ENCODE assay signal across 15 cellular contexts in the genomic region with DNA sequence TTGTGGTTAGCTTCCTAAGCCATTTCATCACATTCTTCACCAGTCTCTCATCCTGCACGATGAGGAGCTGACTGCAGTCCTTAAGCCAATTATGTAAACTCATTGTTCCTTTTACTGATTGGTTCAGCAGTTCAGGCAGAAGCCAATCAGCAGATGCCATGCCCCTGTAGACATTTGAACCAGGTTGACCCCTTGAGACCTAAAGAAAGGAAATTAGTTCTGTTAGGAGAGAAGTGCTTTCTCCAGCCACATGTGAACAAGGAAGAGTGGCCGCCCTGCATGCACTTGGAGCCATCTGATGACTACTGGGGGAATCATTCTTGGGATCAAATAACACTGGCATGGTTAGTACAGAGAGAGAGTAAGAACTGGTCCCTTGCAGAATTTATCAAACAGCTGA.
DNase-seq lines count a peak whose midpoint lies in the region; ATAC-seq and TF ChIP-seq lines count a peak whose summit lies in the region.
"Had no signal": no experiment of that assay in that cellular context is flagged by ENCODE, and none has a peak within 500 bp of the region (broad histone marks: within the 10 kb centered on the region; RNA-seq: fewer than 3 reads in every experiment).

No MANE protein-coding gene starts in this region.

- ATAC-seq in PC-3 (peak; percentile 97), foreskin keratinocyte (peak; percentile 31), GM21423 (IDR thresholded peaks at IDR 0.05; ENCODE audit: unreplicated experiment) (no peak)
- ATAC-seq: naive thymus-derived CD8-positive, alpha-beta T cell; Panc1 had no signal

- no peak overlapping the region for H3K4me3 ChIP-seq in PC-3 (ENCODE audit: low read length)
- H3K4me3 ChIP-seq: BLaER1 treated with 17β-estradiol and CSF1 and Interleukin-3, amounts not matched to agents 10 nM and 100 nM; esophagus squamous epithelium had no signal

- peak; percentile 82 for DNase-seq in Caki2 (ENCODE audit: low read depth)
- peak; percentile 86 for DNase-seq in M059J (ENCODE audit: low read depth)
- DNase-seq in PC-3: peak; percentile 81
- DNase-seq in foreskin keratinocyte: peak in 1 of 2 donors; percentile 43
- DNase-seq in GDM1 (lab: John Stamatoyannopoulos, UW): no peak
- DNase-seq in stimulated activated naive CD4-positive, alpha-beta T cell (lab: John Stamatoyannopoulos, UW): no peak
- DNase-seq in posterior vena cava (ENCODE audit: low spot score): no peak
- DNase-seq: anterior cingulate cortex; esophagus squamous epithelium; Kasumi-1; kidney; naive thymus-derived CD8-positive, alpha-beta T cell had no signal

- no peaks in the 10 kb centered on the region for H3K9me3 ChIP-seq in PC-3 (ENCODE audit: low read length)
- H3K9me3 ChIP-seq: BLaER1 treated with 17β-estradiol and CSF1 and Interleukin-3, amounts not matched to agents 10 nM and 100 nM; esophagus squamous epithelium had no signal

- CTCF ChIA-PET in PC-3 (lab: Charles Lee): interaction anchor here (0.7 to 0.9 kb wide), 3 partner anchors 33 to 277 kb away, joined by 3 to 6 read pairs (median 3); no protein-coding TSS in a partner anchor

- peak overlapping the region; percentile 49 for H3K4me2 ChIP-seq in PC-3 (ENCODE audit: low read length)
- H3K4me2 ChIP-seq: BLaER1 treated with 17β-estradiol and CSF1 and Interleukin-3, amounts not matched to agents 10 nM and 100 nM had no signal

- intact Hi-C loops in PC-3 (cut with micrococcal nuclease): no loop called here
- intact Hi-C loops in posterior vena cava (cut with DNase I): no loop called here

- no peaks in the 10 kb centered on the region for H3K79me2 ChIP-seq in PC-3 (ENCODE audit: low read length)

- POLR2A ChIA-PET in PC-3 (lab: Charles Lee; ENCODE audit: unreplicated experiment): interaction anchor here (0.6 kb wide), 1 partner anchor 229 kb away, joined by 5 read pairs; no protein-coding TSS in a partner anchor

- no peak overlapping the region for H3K9ac ChIP-seq in PC-3 (ENCODE audit: low read length)
- H3K9ac ChIP-seq: BLaER1 treated with 17β-estradiol and CSF1 and Interleukin-3, amounts not matched to agents 10 nM and 100 nM had no signal

- H3K27ac ChIP-seq in PC-3 (ENCODE audit: low read length): peak overlapping the region; percentile 57
- H3K27ac ChIP-seq in foreskin keratinocyte: no peak overlapping the region
- H3K27ac ChIP-seq: BLaER1 treated with 17β-estradiol and CSF1 and Interleukin-3, amounts not matched to agents 10 nM and 100 nM; esophagus squamous epithelium had no signal

- TF ChIP-seq CTCF in PC-3 (conservative IDR thresholded peaks at IDR 0.05; ENCODE audit: low read depth, low read length): no peak
- TF ChIP-seq CTCF in foreskin keratinocyte (conservative IDR thresholded peaks at IDR 0.05): no peak

- H2AFZ ChIP-seq in PC-3 (ENCODE audit: low read length): peak overlapping the region; percentile 72

- H3K9me2 ChIP-seq in PC-3 (replicated peaks; ENCODE audit: low read length): no peaks in the 10 kb centered on the region; the same call in 1 of the 2 replicates

- H3F3A ChIP-seq in PC-3 (ENCODE audit: low read length, unreplicated experiment): no peaks in the 10 kb centered on the region

- BruUV-seq in PC-3 (replicated peaks; lab: Mats Ljungman, UMichigan): no TSS peak

- H3K4me1 ChIP-seq in PC-3 (ENCODE audit: insufficient read depth, low read length) (peaks cover 20% of the 10 kb centered on the region), foreskin keratinocyte (no peaks in the 10 kb centered on the region)
- H3K4me1 ChIP-seq: BLaER1 treated with 17β-estradiol and CSF1 and Interleukin-3, amounts not matched to agents 10 nM and 100 nM had no signal

- no peaks in the 10 kb centered on the region for H3K36me3 ChIP-seq in PC-3 (ENCODE audit: low read depth, low read length)
- H3K36me3 ChIP-seq: BLaER1 treated with 17β-estradiol and CSF1 and Interleukin-3, amounts not matched to agents 10 nM and 100 nM; esophagus squamous epithelium had no signal

- no peaks in the 10 kb centered on the region for H4K20me1 ChIP-seq in PC-3 (ENCODE audit: low read length)
- H4K20me1 ChIP-seq: BLaER1 treated with 17β-estradiol and CSF1 and Interleukin-3, amounts not matched to agents 10 nM and 100 nM had no signal

- H3K27me3 ChIP-seq in PC-3 (ENCODE audit: low read length): no peaks in the 10 kb centered on the region
- H3K27me3 ChIP-seq in foreskin keratinocyte: no peaks in the 10 kb centered on the region
- H3K27me3 ChIP-seq: BLaER1 treated with 17β-estradiol and CSF1 and Interleukin-3, amounts not matched to agents 10 nM and 100 nM; esophagus squamous epithelium had no signal

- in situ Hi-C loops in Caki2 (cut with HindIII; ENCODE audit: low pct_unique_long_range_greater_than_20kb, low sequenced_read_pairs): no loop called here

Comparison
In these comparisons a context has a peak if more than half of its experiments do, and no peak if none do; other contexts are left out.
1. DNase-seq: peak in Caki2 (single experiment), M059J (single experiment) and PC-3 (single experiment); none in GDM1 (single experiment), stimulated activated naive CD4-positive, alpha-beta T cell (0 of 6) and posterior vena cava (single experiment).